ENCODE assay signal across 24 cellular contexts in the genomic region with DNA sequence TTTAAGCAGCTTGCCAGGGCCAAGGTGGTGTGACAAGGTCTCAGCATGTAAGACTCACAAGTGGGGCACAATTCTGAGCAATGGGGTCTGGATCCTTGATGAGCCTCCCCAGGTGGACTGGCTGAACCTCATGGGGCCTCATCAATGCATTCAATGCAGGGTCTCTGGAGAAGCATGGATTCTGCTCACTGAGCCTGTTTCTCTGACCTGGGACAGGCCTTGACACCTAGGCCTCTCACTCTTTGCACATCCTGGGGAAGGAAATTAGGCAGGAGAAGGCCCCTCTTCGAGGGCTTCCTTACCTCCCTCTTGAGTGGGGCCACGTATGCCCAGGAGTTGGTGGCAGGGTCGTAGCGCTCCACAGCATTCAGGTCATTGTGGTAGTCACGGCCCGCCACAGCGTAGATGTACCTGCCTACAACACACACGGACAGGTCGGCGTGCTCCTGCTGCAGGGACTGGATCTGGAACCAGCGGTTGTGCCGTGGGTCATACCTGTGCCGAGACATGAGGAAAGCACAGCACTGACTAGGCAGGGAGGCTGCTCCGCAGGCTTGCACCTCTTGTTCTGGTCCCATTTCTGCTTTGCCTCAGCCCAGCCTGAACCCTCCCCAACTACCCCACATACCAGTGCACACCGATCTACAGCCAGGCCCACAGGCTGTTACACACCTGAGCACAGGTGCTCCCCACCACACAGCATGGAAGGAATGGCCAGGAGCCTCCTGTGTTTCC.
"Had no signal": no experiment of that assay in that cellular context is flagged by ENCODE, and none has a peak within 500 bp of the region (broad histone marks: within the 10 kb centered on the region; RNA-seq: fewer than 3 reads in every experiment).

No MANE protein-coding gene starts in this region.

- H3K9ac ChIP-seq: parathyroid adenoma had no signal

- H3K4me1 ChIP-seq: parathyroid adenoma, prostate gland, right atrium auricular region, transverse colon had no signal

- H3K9me3 ChIP-seq: esophagus squamous epithelium, prostate gland, right atrium auricular region, suprapubic skin, transverse colon had no signal

- H3K36me3 Mint-ChIP-seq: natural killer cell had no signal

- H3K9me3 Mint-ChIP-seq: central memory CD8-positive, alpha-beta T cell; immature natural killer cell; memory B cell; natural killer cell; neural crest cell; stimulated activated naive B cell treated with anti-CD40 and anti-IgM and Interleukin-4, amounts not matched to agents 10 μg/mL and 1 μg/mL and 100 μg/mL, for 72 hours; stimulated activated naive CD8-positive, alpha-beta T cell treated with anti-CD3 and anti-CD28 coated beads, Interleukin-15, amount 100 ng/mL, for 72 hours had no signal

- H3K36me3 ChIP-seq: prostate gland, right atrium auricular region had no signal

- H3K27me3 ChIP-seq: esophagus squamous epithelium, right atrium auricular region, suprapubic skin, transverse colon had no signal

- H3K27ac Mint-ChIP-seq: memory B cell; natural killer cell; stimulated activated naive B cell treated with anti-CD40 and anti-IgM and Interleukin-4, amounts not matched to agents 10 μg/mL and 1 μg/mL and 100 μg/mL, for 72 hours had no signal

- DNase-seq: dermis blood vessel endothelial cell; effector memory CD4-positive, alpha-beta T cell; esophagus squamous epithelium; foreskin melanocyte; hypothalamus; immature natural killer cell; natural killer cell; stimulated activated CD4-positive, alpha-beta T cell treated with anti-CD3 and anti-CD28 coated beads, Interleukin-15, amount 100 ng/mL, for 24 hours; stimulated activated CD4-positive, alpha-beta T cell treated with anti-CD3 and anti-CD28 coated beads, Interleukin-2, amount 100 ng/mL, for 48 hours; stimulated activated naive B cell treated with anti-CD40 and anti-IgM and Interleukin-4, amounts not matched to agents 10 μg/mL and 1 μg/mL and 100 μg/mL, for 72 hours; stimulated activated naive CD8-positive, alpha-beta T cell treated with anti-CD3 and anti-CD28 coated beads, Interleukin-15, amount 100 ng/mL, for 72 hours; transverse colon had no signal

- H3K79me2 ChIP-seq: parathyroid adenoma had no signal

- H3K4me3 Mint-ChIP-seq: central memory CD8-positive, alpha-beta T cell; immature natural killer cell; memory B cell; natural killer cell; neural crest cell; stimulated activated naive B cell treated with anti-CD40 and anti-IgM and Interleukin-4, amounts not matched to agents 10 μg/mL and 1 μg/mL and 100 μg/mL, for 72 hours; stimulated activated naive CD8-positive, alpha-beta T cell treated with anti-CD3 and anti-CD28 coated beads, Interleukin-15, amount 100 ng/mL, for 72 hours had no signal

- FAIRE-seq: endothelial cell of umbilical vein, keratinocyte had no signal

- H3K27ac ChIP-seq: coronary artery, esophagus squamous epithelium, parathyroid adenoma, prostate gland, right atrium auricular region, suprapubic skin, transverse colon had no signal

- H3K4me3 ChIP-seq: coronary artery, esophagus squamous epithelium, lung, prostate gland, right atrium auricular region, suprapubic skin, transverse colon had no signal

- ATAC-seq: left lobe of liver; natural killer cell; stimulated activated naive B cell treated with anti-CD40 and anti-IgM and Interleukin-4, amounts not matched to agents 10 μg/mL and 1 μg/mL and 100 μg/mL, for 72 hours; stimulated activated naive CD8-positive, alpha-beta T cell treated with anti-CD3 and anti-CD28 coated beads, Interleukin-15, amount 100 ng/mL, for 72 hours had no signal

- H3K27me3 Mint-ChIP-seq: central memory CD8-positive, alpha-beta T cell; memory B cell; stimulated activated naive B cell treated with anti-CD40 and anti-IgM and Interleukin-4, amounts not matched to agents 10 μg/mL and 1 μg/mL and 100 μg/mL, for 72 hours; stimulated activated naive CD8-positive, alpha-beta T cell treated with anti-CD3 and anti-CD28 coated beads, Interleukin-15, amount 100 ng/mL, for 72 hours had no signal

- H2AFZ ChIP-seq: parathyroid adenoma had no signal
